Comparison of ENCODE assay signal across 13 cellular contexts in the genomic region with DNA sequence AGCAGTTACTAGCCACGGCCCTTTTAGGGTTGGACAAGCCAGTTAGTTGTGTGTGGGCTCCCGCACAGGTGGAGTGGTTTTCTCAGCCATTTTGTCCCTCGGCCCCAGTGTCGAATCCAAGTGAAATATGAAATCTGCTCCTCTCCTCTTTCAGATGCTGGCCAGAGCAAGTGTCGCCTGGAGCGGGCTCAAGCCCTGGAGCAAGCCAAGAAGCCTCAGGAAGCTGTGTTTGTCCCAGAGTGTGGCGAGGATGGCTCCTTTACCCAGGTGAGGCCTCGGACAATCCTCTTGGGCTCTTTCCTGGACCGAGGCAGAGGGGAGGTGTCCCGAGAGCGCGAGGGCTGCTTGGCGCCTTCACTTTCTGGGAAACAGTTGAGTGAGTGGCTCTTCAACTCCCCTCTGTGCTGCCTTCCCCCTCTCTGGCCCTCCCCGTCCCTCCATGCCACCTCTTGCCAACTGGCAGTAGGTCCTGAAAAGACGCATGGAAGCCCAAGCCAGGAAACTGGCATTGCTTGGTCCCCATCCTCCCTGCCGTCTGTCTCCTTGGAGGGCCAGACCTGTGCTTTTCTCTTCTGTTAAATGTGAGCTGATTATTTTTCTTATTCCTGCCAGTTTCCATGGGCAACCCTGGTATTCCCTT.
"Had no signal": no experiment of that assay in that cellular context is flagged by ENCODE, and none has a peak within 500 bp of the region (broad histone marks: within the 10 kb centered on the region; RNA-seq: fewer than 3 reads in every experiment).

No MANE protein-coding gene starts in this region.

- H3K9me3 ChIP-seq: gastroesophageal sphincter, transverse colon had no signal

- ATAC-seq: activated CD8-positive, alpha-beta memory T cell treated with anti-CD3 and anti-CD28 coated beads, Interleukin-2, amount 10 ng/mL, durations not matched to agents 7 days and 5 days; activated T-cell treated with anti-CD3 and anti-CD28 coated beads, Interleukin-2, amount 50 U/mL, for 4 hours; gastroesophageal sphincter; natural killer cell had no signal

- H3K4me3 ChIP-seq: coronary artery, gastroesophageal sphincter, skin epidermis, transverse colon had no signal

- H3K36me3 ChIP-seq: gastroesophageal sphincter, transverse colon had no signal

- H3K27ac ChIP-seq: coronary artery, gastroesophageal sphincter, skin epidermis, transverse colon had no signal

- H3K27me3 ChIP-seq: transverse colon had no signal

- H3K4me1 ChIP-seq: gastroesophageal sphincter, transverse colon had no signal

- DNase-seq: activated CD4-positive, alpha-beta T cell treated with anti-CD3 and anti-CD28 coated beads for 1 hour; activated CD4-positive, alpha-beta T cell treated with anti-CD3 and anti-CD28 coated beads, Interleukin-2, amount 50 U/mL, for 48 hours; activated CD8-positive, alpha-beta memory T cell treated with anti-CD3 and anti-CD28 coated beads, Interleukin-2, amount 10 ng/mL, durations not matched to agents 7 days and 5 days; activated effector memory CD4-positive, alpha-beta T cell treated with anti-CD3 and anti-CD28 coated beads, Interleukin-2, amount 50 U/mL, for 16 hours; activated T-cell treated with anti-CD3 and anti-CD28 coated beads, Interleukin-2, amount 50 U/mL, for 4 hours; effector CD4-positive, alpha-beta T cell; natural killer cell; retina; T-helper 9 cell; transverse colon had no signal
